32 cellular contexts compared by ENCODE assay signal in genomic region chr13:26041476-26041875, GRCh38.
"Had no signal": no experiment of that assay in that cellular context is flagged by ENCODE, and none has a peak within 500 bp of the region (broad histone marks: within the 10 kb centered on the region; RNA-seq: fewer than 3 reads in every experiment).

No MANE protein-coding gene starts in this region.

- H3K27ac Mint-ChIP-seq: activated CD4-positive, alpha-beta T cell treated with anti-CD3 and anti-CD28 coated beads, Interleukin-2, amount 10 ng/mL, durations not matched to agents 24 days and 14 days; activated CD8-positive, alpha-beta T cell treated with anti-CD3 and anti-CD28 coated beads for 36 hours; activated naive CD8-positive, alpha-beta T cell treated with anti-CD3 and anti-CD28 coated beads for 36 hours; activated T-cell treated with anti-CD3 and anti-CD28 coated beads, Interleukin-2, amount 50 U/mL, for 72 hours; activated T-helper 17 cell treated with anti-CD3 and anti-CD28 coated beads, Interleukin-2, amount 50 U/mL, for 72 hours had no signal

- H3K36me3 Mint-ChIP-seq: activated naive CD8-positive, alpha-beta T cell treated with anti-CD3 and anti-CD28 coated beads for 36 hours had no signal

- H3K27me3 ChIP-seq: brain microvascular endothelial cell, MG63, SJCRH30 had no signal

- H3K4me3 ChIP-seq: MG63, SJCRH30, SK-N-MC had no signal

- H3K36me3 ChIP-seq: brain microvascular endothelial cell, MG63 had no signal

- H3K9me3 Mint-ChIP-seq: activated CD4-positive, alpha-beta T cell treated with anti-CD3 and anti-CD28 coated beads, Interleukin-2, amount 10 ng/mL, durations not matched to agents 24 days and 14 days; activated CD8-positive, alpha-beta T cell treated with anti-CD3 and anti-CD28 coated beads for 36 hours; activated naive CD8-positive, alpha-beta T cell treated with anti-CD3 and anti-CD28 coated beads for 36 hours; activated T-cell treated with anti-CD3 and anti-CD28 coated beads, Interleukin-2, amount 50 U/mL, for 72 hours; activated T-helper 17 cell treated with anti-CD3 and anti-CD28 coated beads, Interleukin-2, amount 50 U/mL, for 72 hours; central memory CD8-positive, alpha-beta T cell had no signal

- H3K27ac ChIP-seq: brain microvascular endothelial cell, SJCRH30, SK-N-MC had no signal

- ATAC-seq: activated CD8-positive, alpha-beta T cell treated with anti-CD3 and anti-CD28 coated beads for 36 hours; activated T-cell treated with anti-CD3 and anti-CD28 coated beads, Interleukin-2, amount 50 U/mL, for 72 hours; activated T-helper 17 cell treated with anti-CD3 and anti-CD28 coated beads, Interleukin-2, amount 50 U/mL, for 72 hours had no signal

- H3K27me3 Mint-ChIP-seq: activated CD8-positive, alpha-beta T cell treated with anti-CD3 and anti-CD28 coated beads for 36 hours; activated naive CD8-positive, alpha-beta T cell treated with anti-CD3 and anti-CD28 coated beads for 36 hours had no signal

- H3K4me1 ChIP-seq: SJCRH30 had no signal

- H3K9me3 ChIP-seq: MG63, SJCRH30 had no signal

- H3K4me3 Mint-ChIP-seq: activated CD4-positive, alpha-beta T cell treated with anti-CD3 and anti-CD28 coated beads, Interleukin-2, amount 10 ng/mL, durations not matched to agents 24 days and 14 days; activated CD8-positive, alpha-beta T cell treated with anti-CD3 and anti-CD28 coated beads for 36 hours; activated naive CD8-positive, alpha-beta T cell treated with anti-CD3 and anti-CD28 coated beads for 36 hours; activated T-cell treated with anti-CD3 and anti-CD28 coated beads, Interleukin-2, amount 50 U/mL, for 72 hours; activated T-helper 17 cell treated with anti-CD3 and anti-CD28 coated beads, Interleukin-2, amount 50 U/mL, for 72 hours; central memory CD8-positive, alpha-beta T cell had no signal

- DNase-seq: activated CD4-positive, alpha-beta T cell treated with anti-CD3 and anti-CD28 coated beads, Interleukin-2, amount 10 ng/mL, durations not matched to agents 24 days and 14 days; activated CD4-positive, alpha-beta T cell treated with anti-CD3 and anti-CD28 coated beads, Interleukin-2, amount 50 U/mL, for 4 hours; activated CD8-positive, alpha-beta T cell treated with anti-CD3 and anti-CD28 coated beads for 36 hours; activated effector memory CD4-positive, alpha-beta T cell treated with anti-CD3 and anti-CD28 coated beads, Interleukin-2, amount 50 U/mL, for 16 hours; activated naive CD4-positive, alpha-beta T cell; activated naive CD4-positive, alpha-beta T cell treated with anti-CD3 and anti-CD28 coated beads, Interleukin-2, amount 50 U/mL, for 16 hours; activated naive CD8-positive, alpha-beta T cell treated with anti-CD3 and anti-CD28 coated beads for 36 hours; activated T-cell treated with anti-CD3 and anti-CD28 coated beads, Interleukin-2, amount 50 U/mL, for 1 hour; activated T-cell treated with anti-CD3 and anti-CD28 coated beads, Interleukin-2, amount 50 U/mL, for 72 hours; amniotic stem cell; aorta; brain microvascular endothelial cell; Karpas-422; KBM-7; MG63; NCI-H1092 treated with DMSO at 0.1 percent for 48 hours; NCI-H1417; NCI-H146; NCI-H187; NCI-H2029 treated with DMSO at 0.1 percent for 48 hours; NCI-H2107; NCI-H2171; NCI-H510A; NCI-H526; NCI-H748 treated with DMSO at 0.1 percent for 48 hours; NK-92 treated with Interleukin-12 subunit alpha and Interleukin-12 subunit beta, amount 100 ng/mL, for 24 hours; OCI-M1; Right ventricle myocardium superior; SJCRH30 had no signal

- H3K4me1 Mint-ChIP-seq: activated T-helper 17 cell treated with anti-CD3 and anti-CD28 coated beads, Interleukin-2, amount 50 U/mL, for 72 hours; central memory CD8-positive, alpha-beta T cell had no signal
